Comparison of ENCODE assay signal across 19 cellular contexts in genomic region chr12:132243596-132244289, GRCh38.
DNase-seq lines count a peak whose midpoint lies in the region; ATAC-seq, FAIRE-seq and TF ChIP-seq lines count a peak whose summit lies in the region.
"Had no signal": no experiment of that assay in that cellular context is flagged by ENCODE, and none has a peak within 500 bp of the region (broad histone marks: within the 10 kb centered on the region; RNA-seq: fewer than 3 reads in every experiment).

No MANE protein-coding gene starts in this region.

- TF ChIP-seq CTCF in NB4 (IDR thresholded peaks at IDR 0.05; ENCODE audit: low read depth, low read length): no peak

- no peak for TF ChIP-seq POLR2A in NB4 (IDR thresholded peaks at IDR 0.05; ENCODE audit: extremely low read depth, insufficient read length)
- no peak for TF ChIP-seq POLR2A in GM12892 (IDR thresholded peaks at IDR 0.05; ENCODE audit: low read depth, low read length)

- FAIRE-seq in GM12892 (lab: Jason Lieb, UNC): no peak
- FAIRE-seq: GM18507, GM19239 had no signal

- H3K9ac ChIP-seq in BLaER1: no peak overlapping the region; the same call in 1 of the 2 replicates
- H3K9ac ChIP-seq in iPS-18a (ENCODE audit: low read length): no peak overlapping the region

- peaks cover 6% of the 10 kb centered on the region for H4K20me1 ChIP-seq in BLaER1

- H3K27me3 ChIP-seq in BLaER1 (no peaks in the 10 kb centered on the region), iPS-18a (ENCODE audit: control insufficient read depth, insufficient read depth, low read length) (peaks cover 17% of the 10 kb centered on the region)
- H3K27me3 ChIP-seq: body of pancreas, right atrium auricular region, transverse colon had no signal

- peak overlapping the region; percentile 44 for H3K4me3 ChIP-seq in BLaER1
- H3K4me3 ChIP-seq in NB4 (ENCODE audit: low read depth, low read length): no peak overlapping the region
- H3K4me3 ChIP-seq in iPS-18a (ENCODE audit: low read length): peak overlapping the region; percentile 33
- H3K4me3 ChIP-seq: body of pancreas, right atrium auricular region, transverse colon had no signal

- peaks cover 75% of the 10 kb centered on the region for H3K4me1 ChIP-seq in BLaER1
- H3K4me1 ChIP-seq in iPS-18a (ENCODE audit: control insufficient read depth, low read depth, low read length): peaks cover 5% of the 10 kb centered on the region
- H3K4me1 ChIP-seq: body of pancreas, right atrium auricular region had no signal

- H3K9me3 ChIP-seq in BLaER1: no peaks in the 10 kb centered on the region
- no peaks in the 10 kb centered on the region for H3K9me3 ChIP-seq in iPS-18a (ENCODE audit: control insufficient read depth, low read depth, low read length)
- H3K9me3 ChIP-seq: body of pancreas, right atrium auricular region, transverse colon had no signal

- peak overlapping the region; percentile 77 for H3K4me2 ChIP-seq in BLaER1

- H3K27ac ChIP-seq in BLaER1 (no peak overlapping the region), iPS-18a (ENCODE audit: low read length) (no peak overlapping the region)
- H3K27ac ChIP-seq: body of pancreas, right atrium auricular region, transverse colon had no signal

- peak; percentile 30 for DNase-seq in DMS53 (lab: John Stamatoyannopoulos, UW)
- no peak for DNase-seq in DMS53 treated with DMSO at 0.1 percent for 48 hours (lab: John Stamatoyannopoulos, UW; ENCODE audit: unreplicated experiment)
- DNase-seq in NB4 (ENCODE audit: low read depth): peak; percentile 44
- no peak for DNase-seq in COLO829 (ENCODE audit: low spot score)
- DNase-seq in GM12892 (ENCODE audit: insufficient read length): no peak
- DNase-seq: 8988T; activated effector memory CD4-positive, alpha-beta T cell treated with Interleukin-2 at 50 U/mL for 16 hours; body of pancreas; CD4-positive, alpha-beta memory T cell; mammary epithelial cell; NCI-H524; stimulated activated CD4-positive, alpha-beta T cell treated with anti-CD3 and anti-CD28 coated beads, Interleukin-4, amount 100 ng/mL, for 24 hours; transverse colon had no signal

- H3K36me3 ChIP-seq in BLaER1 (no peaks in the 10 kb centered on the region), iPS-18a (ENCODE audit: control insufficient read depth, low read depth, low read length) (no peaks in the 10 kb centered on the region)
- H3K36me3 ChIP-seq: right atrium auricular region, transverse colon had no signal

- no peak for ATAC-seq in GM21528 (IDR thresholded peaks at IDR 0.05; ENCODE audit: low FRiP score, unreplicated experiment)
- ATAC-seq: body of pancreas had no signal

Comparison
In these comparisons a context has a peak if more than half of its experiments do, and no peak if none do; other contexts are left out.
1. DNase-seq: peak in DMS53 (single experiment) and NB4 (single experiment); none in DMS53 treated with DMSO at 0.1 percent for 48 hours (single experiment), COLO829 (single experiment) and GM12892 (single experiment).